ENCODE assay signal across 1 cellular context in genomic region chr6:34709386-34709785, GRCh38.
TF ChIP-seq lines count a peak whose summit lies in the region.

No MANE protein-coding gene starts in this region.

TF ChIP-seq in WTC11, 78 proteins besides CTCF, POLR2A, EP300 and RAD21 (continued from another document):
- TF ChIP-seq ZNF532 (CRISPR knock-in tag; IDR thresholded peaks at IDR 0.05; ENCODE audit: borderline replicate concordance) (no peak), TCF7 (CRISPR knock-in tag; IDR thresholded peaks at IDR 0.05; ENCODE audit: low read depth) (no peak)
- TF ChIP-seq, protein P1, sequence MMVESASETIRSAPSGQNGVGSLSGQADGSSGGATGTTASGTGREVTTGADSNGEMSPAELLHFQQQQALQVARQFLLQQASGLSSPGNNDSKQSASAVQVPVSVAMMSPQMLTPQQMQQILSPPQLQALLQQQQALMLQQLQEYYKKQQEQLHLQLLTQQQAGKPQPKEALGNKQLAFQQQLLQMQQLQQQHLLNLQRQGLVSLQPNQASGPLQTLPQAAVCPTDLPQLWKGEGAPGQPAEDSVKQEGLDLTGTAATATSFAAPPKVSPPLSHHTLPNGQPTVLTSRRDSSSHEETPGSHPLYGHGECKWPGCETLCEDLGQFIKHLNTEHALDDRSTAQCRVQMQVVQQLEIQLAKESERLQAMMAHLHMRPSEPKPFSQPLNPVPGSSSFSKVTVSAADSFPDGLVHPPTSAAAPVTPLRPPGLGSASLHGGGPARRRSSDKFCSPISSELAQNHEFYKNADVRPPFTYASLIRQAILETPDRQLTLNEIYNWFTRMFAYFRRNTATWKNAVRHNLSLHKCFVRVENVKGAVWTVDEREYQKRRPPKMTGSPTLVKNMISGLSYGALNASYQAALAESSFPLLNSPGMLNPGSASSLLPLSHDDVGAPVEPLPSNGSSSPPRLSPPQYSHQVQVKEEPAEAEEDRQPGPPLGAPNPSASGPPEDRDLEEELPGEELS (CRISPR knock-in tag; IDR thresholded peaks at IDR 0.05) = no peak
- TF ChIP-seq, protein P2, sequence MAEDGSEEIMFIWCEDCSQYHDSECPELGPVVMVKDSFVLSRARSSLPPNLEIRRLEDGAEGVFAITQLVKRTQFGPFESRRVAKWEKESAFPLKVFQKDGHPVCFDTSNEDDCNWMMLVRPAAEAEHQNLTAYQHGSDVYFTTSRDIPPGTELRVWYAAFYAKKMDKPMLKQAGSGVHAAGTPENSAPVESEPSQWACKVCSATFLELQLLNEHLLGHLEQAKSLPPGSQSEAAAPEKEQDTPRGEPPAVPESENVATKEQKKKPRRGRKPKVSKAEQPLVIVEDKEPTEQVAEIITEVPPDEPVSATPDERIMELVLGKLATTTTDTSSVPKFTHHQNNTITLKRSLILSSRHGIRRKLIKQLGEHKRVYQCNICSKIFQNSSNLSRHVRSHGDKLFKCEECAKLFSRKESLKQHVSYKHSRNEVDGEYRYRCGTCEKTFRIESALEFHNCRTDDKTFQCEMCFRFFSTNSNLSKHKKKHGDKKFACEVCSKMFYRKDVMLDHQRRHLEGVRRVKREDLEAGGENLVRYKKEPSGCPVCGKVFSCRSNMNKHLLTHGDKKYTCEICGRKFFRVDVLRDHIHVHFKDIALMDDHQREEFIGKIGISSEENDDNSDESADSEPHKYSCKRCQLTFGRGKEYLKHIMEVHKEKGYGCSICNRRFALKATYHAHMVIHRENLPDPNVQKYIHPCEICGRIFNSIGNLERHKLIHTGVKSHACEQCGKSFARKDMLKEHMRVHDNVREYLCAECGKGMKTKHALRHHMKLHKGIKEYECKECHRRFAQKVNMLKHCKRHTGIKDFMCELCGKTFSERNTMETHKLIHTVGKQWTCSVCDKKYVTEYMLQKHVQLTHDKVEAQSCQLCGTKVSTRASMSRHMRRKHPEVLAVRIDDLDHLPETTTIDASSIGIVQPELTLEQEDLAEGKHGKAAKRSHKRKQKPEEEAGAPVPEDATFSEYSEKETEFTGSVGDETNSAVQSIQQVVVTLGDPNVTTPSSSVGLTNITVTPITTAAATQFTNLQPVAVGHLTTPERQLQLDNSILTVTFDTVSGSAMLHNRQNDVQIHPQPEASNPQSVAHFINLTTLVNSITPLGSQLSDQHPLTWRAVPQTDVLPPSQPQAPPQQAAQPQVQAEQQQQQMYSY (CRISPR knock-in tag; IDR thresholded peaks at IDR 0.05) = no peak
